19 cellular contexts compared by ENCODE assay signal in the genomic region with DNA sequence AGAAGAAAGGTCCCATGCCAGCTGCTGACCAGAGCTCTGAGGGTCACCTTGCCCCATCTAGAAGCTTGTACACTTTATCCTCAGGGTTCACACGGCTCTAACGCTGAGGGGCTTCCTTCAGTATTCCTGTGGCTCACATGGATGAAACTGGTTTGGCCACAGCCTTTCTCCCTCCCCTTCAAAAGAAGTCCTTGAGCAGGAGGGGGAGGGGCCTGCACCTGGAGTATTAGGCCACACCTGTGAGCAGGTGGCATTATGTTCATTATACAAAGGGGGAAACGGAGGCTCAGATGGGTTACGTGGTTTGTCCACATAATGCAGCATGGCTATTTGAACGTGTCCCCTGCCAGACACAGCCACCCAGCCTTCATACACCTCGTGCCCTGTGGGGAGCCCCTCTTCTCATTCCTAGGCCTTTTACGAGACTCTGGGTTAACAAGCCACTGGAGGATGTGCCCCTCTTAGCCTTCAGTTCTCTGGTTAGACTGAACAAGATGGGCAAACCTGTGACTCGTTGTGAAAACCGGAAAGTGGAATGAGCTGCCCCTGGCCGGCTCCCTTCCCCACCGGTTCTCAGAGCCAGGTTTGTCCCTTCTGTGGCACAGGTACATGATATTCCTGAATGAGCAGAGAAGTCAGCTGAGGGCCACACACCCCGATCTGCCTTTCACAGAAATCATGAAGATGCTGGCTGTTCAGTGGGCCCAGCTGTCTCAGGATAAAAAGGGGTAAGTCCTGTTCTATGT. TPM values are rescaled to one million over a fixed set of nuclear protein-coding genes. Genes with fewer than 3 reads are reported as not detected.
DNase-seq lines count a peak whose midpoint lies in the region; ATAC-seq and TF ChIP-seq lines count a peak whose summit lies in the region.
"Had no signal": no experiment of that assay in that cellular context is flagged by ENCODE, and none has a peak within 500 bp of the region (broad histone marks: within the 10 kb centered on the region; RNA-seq: fewer than 3 reads in every experiment).

No MANE protein-coding gene starts in this region.

- no peak overlapping the region for H3K4me2 ChIP-seq in SK-N-SH

- no peaks in the 10 kb centered on the region for H3F3A ChIP-seq in SK-N-SH (replicated peaks; ENCODE audit: insufficient read depth)

- WGBS in sigmoid colon, 2 donors: 58 to 64% methylated on average over 12 of the region's 12 CpGs
- WGBS in SK-N-SH (ENCODE audit: low lambda C conversion rate): 37% methylated on average over 11 of the region's 12 CpGs

- intact Hi-C loops in sigmoid colon (cut with DNase I): no loop called here

- no peak for TF ChIP-seq POLR2A in sigmoid colon (IDR thresholded peaks at IDR 0.05)

- H3K9me3 ChIP-seq in sigmoid colon (peaks cover under 1 to 2% (median 1%) of the 10 kb centered on the region in 4 donors), SK-N-SH (no peaks in the 10 kb centered on the region)
- H3K9me3 ChIP-seq: SJSA1 had no signal

- TF ChIP-seq EP300 in sigmoid colon (IDR thresholded peaks at IDR 0.05): no peak
- TF ChIP-seq EP300 in SK-N-SH (IDR thresholded peaks at IDR 0.05; ENCODE audit: borderline replicate concordance in 1 of 2, low read depth in 1 of 2, low read length in 1 of 2): no peak

- TF ChIP-seq CTCF in sigmoid colon (IDR thresholded peaks at IDR 0.05) (no peak), SK-N-SH (IDR thresholded peaks at IDR 0.05) (no peak)

- no peak for ATAC-seq in GM21381 (IDR thresholded peaks at IDR 0.05; ENCODE audit: unreplicated experiment)

- no peak for TF ChIP-seq RAD21 in SK-N-SH (IDR thresholded peaks at IDR 0.05; ENCODE audit: low read length)

- H4K20me1 ChIP-seq in SK-N-SH (ENCODE audit: insufficient read depth): no peaks in the 10 kb centered on the region

- CTCF ChIA-PET in SK-N-SH (lab: Yijun Ruan, JAX): interaction anchor here (1.0 to 3.5 kb wide), 4 partner anchors 100 to 229 kb away, joined by 3 to 18 read pairs (median 4); no protein-coding TSS in a partner anchor

- H3K36me3 ChIP-seq in sigmoid colon (no peaks in the 10 kb centered on the region), SK-N-SH (replicated peaks in 1 of 2; ENCODE audit: control insufficient read depth in 1 of 2, insufficient read depth in 2 of 2, low read length in 1 of 2) (no peaks in the 10 kb centered on the region)
- H3K36me3 ChIP-seq: SJSA1 had no signal

- no peaks in the 10 kb centered on the region for H3K79me2 ChIP-seq in SK-N-SH (ENCODE audit: insufficient read depth)

- POLR2A ChIA-PET in SK-N-SH (lab: Yijun Ruan, JAX): no interaction called here

- H2AFZ ChIP-seq in SK-N-SH (ENCODE audit: low read depth): no peak overlapping the region

- H3K27me3 ChIP-seq in sigmoid colon (peaks cover 0 to 31% (median 7%) of the 10 kb centered on the region in 3 donors), SK-N-SH (ENCODE audit: insufficient read depth) (no peaks in the 10 kb centered on the region)
- H3K27me3 ChIP-seq: SJSA1 had no signal

- H3K27ac ChIP-seq in sigmoid colon: no peak overlapping the region
- no peak overlapping the region for H3K27ac ChIP-seq in SK-N-SH (ENCODE audit: low read depth in 2 of 2, low read length in 1 of 2)
- H3K27ac ChIP-seq: RWPE1, SJSA1 had no signal

- no peaks in the 10 kb centered on the region for H3K4me1 ChIP-seq in sigmoid colon
- H3K4me1 ChIP-seq in SK-N-SH (ENCODE audit: control insufficient read depth in 1 of 2, insufficient read depth in 2 of 2, low read depth in 1 of 2, low read length in 1 of 2): peaks cover 0 to 44% of the 10 kb centered on the region in 2 experiments; a peak in 2 of 4 replicates
- H3K4me1 ChIP-seq: SJSA1 had no signal

- H3K9me2 ChIP-seq in SK-N-SH: no peaks in the 10 kb centered on the region

- H3K4me3 ChIP-seq in sigmoid colon (no peak overlapping the region), SK-N-SH (ENCODE audit: low read depth in 2 of 2, low read length in 1 of 2) (no peak overlapping the region)
- H3K4me3 ChIP-seq: SJSA1 had no signal

- no peak overlapping the region for H3K9ac ChIP-seq in SK-N-SH

- DNase-seq in NCI-H345 (lab: John Stamatoyannopoulos, UW) (peak; percentile 12), NCI-H345 treated with DMSO at 0.1 percent for 48 hours (lab: John Stamatoyannopoulos, UW; ENCODE audit: unreplicated experiment) (no peak), DMS53 treated with DMSO at 0.1 percent for 48 hours (lab: John Stamatoyannopoulos, UW; ENCODE audit: unreplicated experiment) (peak; percentile 42), NCI-H510A treated with DMSO at 0.1 percent for 48 hours (lab: John Stamatoyannopoulos, UW) (peak; percentile 44), sigmoid colon (peak; percentile 52), SK-N-SH (no peak), Ammon's horn (ENCODE audit: low spot score) (no peak)
- DNase-seq: Calu3; CD4-positive, CD25-positive, alpha-beta regulatory T cell; GOT3; HFFc6; Karpas-422; MM.1S; NCI-H1105; NCI-H1930; NCI-H446 had no signal

TF ChIP-seq in SK-N-SH, 30 proteins besides CTCF, POLR2A, EP300 and RAD21:
- TF ChIP-seq TEAD4 (IDR thresholded peaks at IDR 0.05; ENCODE audit: borderline replicate concordance, insufficient read depth) (no peak), MEF2A (IDR thresholded peaks at IDR 0.05; ENCODE audit: borderline replicate concordance, low read depth) (no peak), JUND (IDR thresholded peaks at IDR 0.05) (no peak), FOSL2 (IDR thresholded peaks at IDR 0.05; ENCODE audit: borderline replicate concordance, low read depth) (no peak), SMC3 (IDR thresholded peaks at IDR 0.05; ENCODE audit: low read depth, low read length) (no peak), YY1 (IDR thresholded peaks at IDR 0.05; ENCODE audit: low read depth) (no peak), POLR2AphosphoS5 (IDR thresholded peaks at IDR 0.05; ENCODE audit: low read depth, low read length) (no peak), ELF1 (IDR thresholded peaks at IDR 0.05) (no peak), GABPA (IDR thresholded peaks at IDR 0.05; ENCODE audit: low read depth) (no peak), ZBTB33 (IDR thresholded peaks at IDR 0.05; ENCODE audit: borderline replicate concordance, low read depth) (no peak)

RNA-seq across cellular contexts. Expression of gene JAKMIP1, which starts 27.2 kb away (rescaled TPM):
- total RNA-seq in sigmoid colon: 1 to 10 TPM in 3 of 4 donors, under 1 TPM in 1; 0.49 to 3.9 (median 1.8) TPM
- polyA plus RNA-seq in sigmoid colon (1 to 10 TPM in 1 of 3 donors, not detected in 2; 1.8 TPM), SK-N-SH (2012; rRNA removed) (0.54 and 1.0 TPM in 2 replicates)
- 0.98 and 1.7 TPM in 2 replicates for polyA plus RNA-seq in SK-N-SH (2012; cell fraction: cytosol; rRNA removed)
- polyA plus RNA-seq in SK-N-SH (2012; cell fraction: nucleus; rRNA removed): 0.17 and 0.63 TPM in 2 replicates
- total RNA-seq: Calu3, HFFc6, SJSA1 had no signal

RNA-seq across cellular contexts. Expression of gene WFS1, which starts 42.1 kb away (rescaled TPM):
- total RNA-seq in sigmoid colon: 10 to 100 TPM; 34.6 to 69.0 (median 47.2) TPM
- polyA plus RNA-seq in sigmoid colon (10 to 100 TPM in 1 of 3 donors, 1 to 10 TPM in 2; 1.4 to 10.1 (median 3.6) TPM), SK-N-SH (2012; rRNA removed) (15.8 and 18.7 TPM in 2 replicates)
- polyA plus RNA-seq in SK-N-SH (2012; cell fraction: cytosol; rRNA removed): 6.5 and 10.4 TPM in 2 replicates
- polyA plus RNA-seq in SK-N-SH (2012; cell fraction: nucleus; rRNA removed): 24.9 and 27.7 TPM in 2 replicates

Comparison
In these comparisons a context has a peak if more than half of its experiments do, and no peak if none do; other contexts are left out.
1. DNase-seq: peak in NCI-H345 (single experiment), DMS53 treated with DMSO at 0.1 percent for 48 hours (single experiment), NCI-H510A treated with DMSO at 0.1 percent for 48 hours (single experiment) and sigmoid colon (single experiment); none in NCI-H345 treated with DMSO at 0.1 percent for 48 hours (single experiment), SK-N-SH (single experiment) and Ammon's horn (single experiment).